ENCODE assay signal across 11 cellular contexts in the genomic region with DNA sequence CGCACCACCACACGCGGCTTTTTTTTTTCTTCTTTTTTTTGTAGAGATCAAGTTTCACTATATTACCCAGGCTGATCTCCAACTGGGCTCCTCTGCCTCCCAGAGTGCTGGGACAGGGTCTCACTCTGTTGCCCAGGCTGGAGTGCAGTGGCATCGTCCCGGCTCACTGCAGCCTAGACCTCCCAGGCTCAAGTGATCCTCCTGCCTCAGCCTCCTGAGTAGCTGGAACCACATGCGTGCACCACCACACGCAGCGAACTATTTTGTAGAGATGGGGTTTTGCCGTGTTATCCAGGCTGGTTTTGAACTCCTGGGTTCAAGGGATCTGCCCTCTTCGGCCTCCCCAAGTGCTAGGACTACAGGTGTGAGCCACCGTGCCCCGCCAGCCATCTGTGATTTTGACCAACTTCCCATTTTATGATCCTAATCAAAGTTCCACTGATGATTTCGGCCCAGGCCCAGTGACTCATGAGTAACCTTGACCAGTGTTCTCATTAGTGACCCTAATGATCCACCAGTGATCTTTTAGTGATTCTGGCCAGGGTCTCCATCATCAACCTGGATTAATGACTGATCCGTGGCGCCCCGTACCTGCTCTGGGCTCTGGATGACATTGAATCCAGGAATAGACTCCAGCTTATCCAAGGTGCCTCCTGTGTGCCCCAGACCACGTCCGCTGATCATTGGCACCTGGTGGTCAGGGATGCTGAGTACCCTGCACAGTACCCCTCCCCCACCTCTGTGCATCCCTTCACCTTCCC. TPM values are rescaled to one million over a fixed set of nuclear protein-coding genes. Genes with fewer than 3 reads are reported as not detected.
DNase-seq lines count a peak whose midpoint lies in the region; ATAC-seq, FAIRE-seq and TF ChIP-seq lines count a peak whose summit lies in the region.
"Had no signal": no experiment of that assay in that cellular context is flagged by ENCODE, and none has a peak within 500 bp of the region (broad histone marks: within the 10 kb centered on the region; RNA-seq: fewer than 3 reads in every experiment).

No MANE protein-coding gene starts in this region.

- H3K4me1 Mint-ChIP-seq in CD4-positive, alpha-beta memory T cell = peaks cover 14 to 45% (median 31%) of the 10 kb centered on the region in 4 donors
- H3K4me1 Mint-ChIP-seq in HFFc6 (ENCODE audit: low read depth) = peaks cover 19% of the 10 kb centered on the region
- peaks cover 49% of the 10 kb centered on the region for H3K4me1 Mint-ChIP-seq in chondrocyte (ENCODE audit: low read depth)
- H3K4me1 Mint-ChIP-seq in neural crest cell = peaks cover 23% of the 10 kb centered on the region

- peak in 1 of 5 donors; percentile 31 for DNase-seq in CD4-positive, alpha-beta memory T cell
- DNase-seq in HFFc6 = no peak
- no peak for DNase-seq in chondrocyte (ENCODE audit: low spot score)
- no peak for DNase-seq in neural crest cell (ENCODE audit: low read depth, low spot score)
- DNase-seq in RCC 7860 (ENCODE audit: low spot score) = no peak
- DNase-seq: KG1, NCI-H510A had no signal

- peaks cover 61% of the 10 kb centered on the region for H3K4me1 ChIP-seq in CD4-positive, alpha-beta memory T cell (ENCODE audit: insufficient read depth, low read length)

- ATAC-seq in GM21576 (IDR thresholded peaks at IDR 0.05; ENCODE audit: unreplicated experiment) (no peak), GM18858 (IDR thresholded peaks at IDR 0.05; ENCODE audit: unreplicated experiment) (no peak), GM18502 (IDR thresholded peaks at IDR 0.05; ENCODE audit: poor library complexity, unreplicated experiment) (no peak)

- no peaks in the 10 kb centered on the region for H3K9me3 ChIP-seq in CD4-positive, alpha-beta memory T cell (ENCODE audit: control insufficient read depth in 1 of 2, low read length in 2 of 2)

- TF ChIP-seq CTCF in HFFc6 (IDR thresholded peaks at IDR 0.05) (no peak), chondrocyte (IDR thresholded peaks at IDR 0.05) (no peak), neural crest cell (conservative IDR thresholded peaks at IDR 0.05) (no peak)

- no peaks in the 10 kb centered on the region for H3K27me3 Mint-ChIP-seq in CD4-positive, alpha-beta memory T cell
- H3K27me3 Mint-ChIP-seq in HFFc6 (ENCODE audit: insufficient read depth) = peaks cover 10% of the 10 kb centered on the region
- H3K27me3 Mint-ChIP-seq in chondrocyte (ENCODE audit: low read depth) = no peaks in the 10 kb centered on the region
- H3K27me3 Mint-ChIP-seq in neural crest cell (ENCODE audit: low read depth) = peaks cover 65% of the 10 kb centered on the region

- H3K4me3 Mint-ChIP-seq in CD4-positive, alpha-beta memory T cell = peak overlapping the region; percentile 60 to 83 (median 75)
- peak overlapping the region; percentile 78; the same call in 1 of the 2 replicates for H3K4me3 Mint-ChIP-seq in HFFc6
- H3K4me3 Mint-ChIP-seq in chondrocyte (ENCODE audit: unreplicated experiment) = peak overlapping the region; percentile 70
- peak overlapping the region; percentile 85 for H3K4me3 Mint-ChIP-seq in neural crest cell

- peaks cover 5% of the 10 kb centered on the region for H3K36me3 ChIP-seq in CD4-positive, alpha-beta memory T cell (ENCODE audit: insufficient read depth, low read length)

- peak overlapping the region; percentile 96 for H3K27ac ChIP-seq in CD4-positive, alpha-beta memory T cell (ENCODE audit: low read depth, low read length)

- H3K36me3 Mint-ChIP-seq in CD4-positive, alpha-beta memory T cell = peaks cover 3 to 14% of the 10 kb centered on the region in 2 donors
- H3K36me3 Mint-ChIP-seq in HFFc6 (ENCODE audit: low read depth) (peaks cover 7% of the 10 kb centered on the region), chondrocyte (ENCODE audit: low read depth) (peaks cover 3% of the 10 kb centered on the region), neural crest cell (ENCODE audit: low read depth) (peaks cover 6% of the 10 kb centered on the region)

- CTCF ChIA-PET in CD4-positive, alpha-beta memory T cell (lab: Charles Lee; ENCODE audit: partially characterized antibody) = interaction anchor here (1.1 to 5.1 kb wide), 6 partner anchors 11 to 36 kb away, joined by 3 to 135 read pairs (median 14); a partner anchor contains a TSS

- H3K27ac Mint-ChIP-seq in CD4-positive, alpha-beta memory T cell = peak overlapping the region; percentile 83 to 97 (median 91)
- H3K27ac Mint-ChIP-seq in HFFc6 (no peak overlapping the region; the same call in 1 of the 2 replicates), chondrocyte (ENCODE audit: unreplicated experiment) (peak overlapping the region; percentile 92), neural crest cell (ENCODE audit: unreplicated experiment) (no peak overlapping the region)

- no peaks in the 10 kb centered on the region for H3K27me3 ChIP-seq in CD4-positive, alpha-beta memory T cell (ENCODE audit: insufficient read depth, low read length)

- intact Hi-C loops in CD4-positive, alpha-beta memory T cell (cut with micrococcal nuclease) = loop anchor here (5.0 kb wide), 2 partner anchors 286 to 336 kb away; no protein-coding TSS in a partner anchor

- POLR2A ChIA-PET in CD4-positive, alpha-beta memory T cell (lab: Charles Lee; ENCODE audit: partially characterized antibody) = interaction anchor here (0.6 to 9.5 kb wide), 15 partner anchors 10 to 202 kb away, joined by 3 to 321 read pairs (median 7); a partner anchor contains a TSS

- peaks cover 0 to 2% (median 0%) of the 10 kb centered on the region in 8 donors for H3K9me3 Mint-ChIP-seq in CD4-positive, alpha-beta memory T cell
- H3K9me3 Mint-ChIP-seq in HFFc6 (no peaks in the 10 kb centered on the region), chondrocyte (ENCODE audit: low read depth) (no peaks in the 10 kb centered on the region), neural crest cell (no peaks in the 10 kb centered on the region)

- FAIRE-seq in RCC 7860 (lab: Jason Lieb, UNC) = no peak

- H3K4me3 ChIP-seq in CD4-positive, alpha-beta memory T cell (ENCODE audit: low read length in 2 of 2) = no peak overlapping the region

RNA-seq across cellular contexts. Expression of a gene that starts 1.7 kb away (rescaled TPM):
- 10 to 100 TPM; 15.7 to 18.0 TPM for total RNA-seq in CD4-positive, alpha-beta memory T cell
- 10 to 100 TPM; 22.0 to 30.9 TPM for polyA plus RNA-seq in CD4-positive, alpha-beta memory T cell
- 1 to 10 TPM in 5 of 6 experiments, under 1 TPM in 1; 0.95 to 2.1 (median 1.3) TPM for total RNA-seq in HFFc6 (2021; fragmentation: NEBNext Ultra II Directional; extraction: Animal tissue kit (Norgen Biotek cat#: 25700))
- total RNA-seq in chondrocyte (12.5 to 39.5 TPM (median 39.3 TPM) in 3 replicates), neural crest cell (0.86 and 1.2 TPM in 2 replicates)

RNA-seq across cellular contexts. Expression of a gene that starts 2.7 kb away (rescaled TPM):
- not detected for total RNA-seq in CD4-positive, alpha-beta memory T cell
- polyA plus RNA-seq in CD4-positive, alpha-beta memory T cell = 1 to 10 TPM; 3.6 to 8.1 TPM
- 10 to 100 TPM in 2 of 6 experiments, 1 to 10 TPM in 4; 2.7 to 11.1 (median 9.7) TPM for total RNA-seq in HFFc6 (2021; fragmentation: NEBNext Ultra II Directional; extraction: Animal tissue kit (Norgen Biotek cat#: 25700))
- total RNA-seq in chondrocyte (4.4 to 5.4 TPM in 2 of 3 replicates, not detected in the other), neural crest cell (2.3 and 4.2 TPM in 2 replicates)

RNA-seq across cellular contexts. Expression of a gene that starts 17.6 kb away (rescaled TPM):
- 1 to 10 TPM; 7.0 to 7.5 TPM for total RNA-seq in CD4-positive, alpha-beta memory T cell
- 1 to 10 TPM; 4.3 to 7.5 TPM for polyA plus RNA-seq in CD4-positive, alpha-beta memory T cell
- total RNA-seq in HFFc6 (2021; fragmentation: NEBNext Ultra II Directional; extraction: Animal tissue kit (Norgen Biotek cat#: 25700)) = under 1 TPM in 1 of 6 experiments, not detected in 5; 0.05 TPM
- total RNA-seq in chondrocyte (0.34 to 7.2 TPM (median 6.3 TPM) in 3 replicates), neural crest cell (0.05 and 0.07 TPM in 2 replicates)
- total RNA-seq: fibroblast of villous mesenchyme had no signal

RNA-seq across cellular contexts. Expression of a gene that starts 20.1 kb away (rescaled TPM):
- 10 to 100 TPM; 81.1 to 81.8 TPM for total RNA-seq in CD4-positive, alpha-beta memory T cell
- 10 to 100 TPM; 36.4 to 36.9 TPM for polyA plus RNA-seq in CD4-positive, alpha-beta memory T cell
- 10 to 100 TPM; 31.7 to 54.1 (median 50.0) TPM for total RNA-seq in HFFc6 (2021; fragmentation: NEBNext Ultra II Directional; extraction: Animal tissue kit (Norgen Biotek cat#: 25700))
- total RNA-seq in chondrocyte (37.4 to 51.2 TPM (median 38.9 TPM) in 3 replicates), neural crest cell (114 and 116 TPM in 2 replicates)

RNA-seq across cellular contexts. Expression of a gene that starts 20.6 kb away (rescaled TPM):
- total RNA-seq in CD4-positive, alpha-beta memory T cell = 100 to 1,000 TPM; 152 to 155 TPM
- 10 to 100 TPM; 21.7 to 33.8 TPM for polyA plus RNA-seq in CD4-positive, alpha-beta memory T cell
- total RNA-seq in HFFc6 (2021; fragmentation: NEBNext Ultra II Directional; extraction: Animal tissue kit (Norgen Biotek cat#: 25700)) = 100 to 1,000 TPM; 110 to 133 (median 118) TPM
- total RNA-seq in chondrocyte (111 to 124 TPM (median 120 TPM) in 3 replicates), neural crest cell (76.6 and 82.9 TPM in 2 replicates)

Comparison
In these comparisons a context has a peak if more than half of its experiments do, and no peak if none do; other contexts are left out.
1. H3K27ac Mint-ChIP-seq: peak in CD4-positive, alpha-beta memory T cell (7 of 7) and chondrocyte (single experiment); none in HFFc6 (single experiment) and neural crest cell (single experiment).
2. Peak in every context shown above with its lines, with median percentiles within 50 percentile points of each other: H3K4me3 Mint-ChIP-seq.